In the genomic region with DNA sequence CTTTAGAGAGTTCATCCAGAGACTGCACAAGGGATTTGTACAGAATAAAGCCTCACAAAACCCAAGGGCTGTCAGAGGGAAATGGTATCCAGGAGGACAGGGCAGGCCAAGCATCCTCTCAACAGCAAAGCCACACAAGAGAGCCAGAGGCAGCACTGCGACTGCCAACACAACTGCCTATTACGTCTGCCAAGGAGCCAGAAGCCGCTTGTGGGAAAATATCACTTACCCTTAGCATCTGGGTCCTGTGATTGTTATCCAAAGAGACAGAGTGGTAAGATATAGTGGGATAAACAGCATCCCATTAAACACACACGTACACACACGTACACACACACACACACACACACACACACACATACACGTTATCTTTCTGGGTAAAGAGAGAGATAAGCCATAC, we compare ENCODE assay signal across 1 cellular context.
TF ChIP-seq lines count a peak whose summit lies in the region.

No MANE protein-coding gene starts in this region.

TF ChIP-seq in H1, 55 proteins besides CTCF, POLR2A, EP300 and RAD21 (continued from another document):
- no peak for TF ChIP-seq SRF (IDR thresholded peaks at IDR 0.05; ENCODE audit: low read depth, low read length)
- TF ChIP-seq TAF7 (optimal IDR thresholded peaks at IDR 0.05; ENCODE audit: borderline replicate concordance, low read depth, low read length): no peak
- no peak for TF ChIP-seq MAFK (IDR thresholded peaks at IDR 0.05; ENCODE audit: low read depth, low read length)
- no peak for TF ChIP-seq EGR1 (IDR thresholded peaks at IDR 0.05; ENCODE audit: borderline replicate concordance, low read depth, low read length)
- TF ChIP-seq PHF8 (conservative IDR thresholded peaks at IDR 0.05; ENCODE audit: low read depth, low read length): no peak
